32 cellular contexts compared by ENCODE assay signal in genomic region chr9:129399301-129399990, GRCh38.
A peak's percentile ranks its signal among the peaks of the same experiment; 100 is the strongest.
DNase-seq lines count a peak whose midpoint lies in the region; ATAC-seq, FAIRE-seq and TF ChIP-seq lines count a peak whose summit lies in the region.
"Had no signal": no experiment of that assay in that cellular context is flagged by ENCODE, and none has a peak within 500 bp of the region (broad histone marks: within the 10 kb centered on the region; RNA-seq: fewer than 3 reads in every experiment).

No MANE protein-coding gene starts in this region.

- H3K4me1 Mint-ChIP-seq in activated naive CD4-positive, alpha-beta T cell treated with anti-CD3 and anti-CD28 coated beads, Interleukin-2, amount 50 U/mL, for 24 hours: no peaks in the 10 kb centered on the region
- H3K4me1 Mint-ChIP-seq in naive thymus-derived CD8-positive, alpha-beta T cell: peaks cover 3 to 23% (median 9%) of the 10 kb centered on the region in 4 donors

- H4K91ac ChIP-seq in H1 (replicated peaks; ENCODE audit: insufficient read length, low read length): no peak overlapping the region

- no peak overlapping the region for H3K4me2 ChIP-seq in H1 (ENCODE audit: insufficient read depth in 1 of 2, low read depth in 2 of 2, low read length in 2 of 2)
- H3K4me2 ChIP-seq: smooth muscle cell had no signal

- H3K4me3 Mint-ChIP-seq in activated naive CD4-positive, alpha-beta T cell treated with anti-CD3 and anti-CD28 coated beads, Interleukin-2, amount 50 U/mL, for 24 hours: no peak overlapping the region
- H3K4me3 Mint-ChIP-seq in naive thymus-derived CD8-positive, alpha-beta T cell: no peak overlapping the region
- H3K4me3 Mint-ChIP-seq: activated CD4-positive, alpha-beta T cell treated with anti-CD3 and anti-CD28 coated beads for 36 hours; activated T-cell treated with anti-CD3 and anti-CD28 coated beads, Interleukin-2, amount 50 U/mL, for 72 hours; effector memory CD8-positive, alpha-beta T cell; T-cell had no signal

- H3K79me2 ChIP-seq in H1 (ENCODE audit: control insufficient read depth in 1 of 2, insufficient read depth in 2 of 2, low read length in 2 of 2): no peaks in the 10 kb centered on the region

- no peak overlapping the region for H3K9ac ChIP-seq in H1 (replicated peaks in 1 of 4; ENCODE audit: extremely low read depth in 1 of 4, low read depth in 3 of 4, low read length in 3 of 4)
- H3K9ac ChIP-seq: GM23248 had no signal

- ATAC-seq in naive thymus-derived CD8-positive, alpha-beta T cell: no peak
- ATAC-seq in upper lobe of right lung (no peak), GM18907 (IDR thresholded peaks at IDR 0.05; ENCODE audit: unreplicated experiment) (no peak)
- ATAC-seq: activated CD4-positive, alpha-beta T cell treated with anti-CD3 and anti-CD28 coated beads for 36 hours; activated T-cell treated with anti-CD3 and anti-CD28 coated beads, Interleukin-2, amount 50 U/mL, for 72 hours; effector memory CD8-positive, alpha-beta T cell; gastroesophageal sphincter; T-cell had no signal

- TF ChIP-seq RAD21 in H1 (IDR thresholded peaks at IDR 0.05 in 1 of 2, conservative IDR thresholded peaks at IDR 0.05 in 1 of 2; ENCODE audit: low read depth in 2 of 2, low read length in 2 of 2): no peak

- H3K14ac ChIP-seq in H1 (ENCODE audit: insufficient read length): no peak overlapping the region

- H3K27me3 ChIP-seq in H1 (replicated peaks in 1 of 4; ENCODE audit: control insufficient read depth in 3 of 4, extremely low read depth in 1 of 4, insufficient read depth in 3 of 4, low read length in 3 of 4): peaks cover 0 to 3% (median 0%) of the 10 kb centered on the region in 4 experiments; a peak in 1 of 7 replicates
- no peaks in the 10 kb centered on the region for H3K27me3 ChIP-seq in upper lobe of right lung
- H3K27me3 ChIP-seq: gastroesophageal sphincter had no signal

- H3K9me3 ChIP-seq in H1 (ENCODE audit: insufficient read depth in 2 of 2, low read depth in 1 of 2, low read length in 1 of 2): no peaks in the 10 kb centered on the region
- no peaks in the 10 kb centered on the region for H3K9me3 ChIP-seq in upper lobe of right lung
- H3K9me3 ChIP-seq: Caco-2, gastroesophageal sphincter, thoracic aorta had no signal

- no peak overlapping the region for H2AFZ ChIP-seq in H1 (ENCODE audit: low read length)
- H2AFZ ChIP-seq: GM23248 had no signal

- H4K5ac ChIP-seq in H1 (ENCODE audit: insufficient read length, low read depth, low read length): no peak overlapping the region

- TF ChIP-seq EP300 in H1 (IDR thresholded peaks at IDR 0.05; ENCODE audit: borderline replicate concordance in 1 of 2, low read depth in 2 of 2, low read length in 2 of 2): no peak

- no peak overlapping the region for H3K23ac ChIP-seq in H1 (ENCODE audit: insufficient read length)

- no peaks in the 10 kb centered on the region for H3K27me3 Mint-ChIP-seq in activated naive CD4-positive, alpha-beta T cell treated with anti-CD3 and anti-CD28 coated beads, Interleukin-2, amount 50 U/mL, for 24 hours
- no peaks in the 10 kb centered on the region for H3K27me3 Mint-ChIP-seq in naive thymus-derived CD8-positive, alpha-beta T cell
- H3K27me3 Mint-ChIP-seq: activated CD4-positive, alpha-beta T cell treated with anti-CD3 and anti-CD28 coated beads for 36 hours; T-cell had no signal

- TF ChIP-seq POLR2A in H1 (IDR thresholded peaks at IDR 0.05; ENCODE audit: control extremely low read depth in 1 of 2, low read depth in 2 of 2, low read length in 2 of 2): no peak

- H2BK15ac ChIP-seq in H1 (ENCODE audit: low read length): peak overlapping the region; percentile 77; the same call in 1 of the 2 replicates

- H3K23me2 ChIP-seq in H1 (ENCODE audit: low read depth, low read length): peaks cover 29% of the 10 kb centered on the region; the same call in 1 of the 2 replicates

- DNase-seq in activated naive CD4-positive, alpha-beta T cell (lab: John Stamatoyannopoulos, UW): no peak
- no peak for DNase-seq in H1 (ENCODE audit: low read depth in 1 of 2, low spot score in 2 of 2)
- no peak for DNase-seq in naive thymus-derived CD8-positive, alpha-beta T cell
- peak; percentile 48 for DNase-seq in upper lobe of right lung
- no peak for DNase-seq in NCI-H2081 treated with DMSO at 0.1 percent for 48 hours (lab: John Stamatoyannopoulos, UW)
- DNase-seq in GM13977 (ENCODE audit: low spot score): no peak
- DNase-seq: 8988T; activated CD4-positive, alpha-beta T cell treated with anti-CD3 and anti-CD28 coated beads for 36 hours; activated naive CD4-positive, alpha-beta T cell treated with anti-CD3 and anti-CD28 coated beads, Interleukin-2, amount 50 U/mL, for 16 hours; activated T-cell treated with anti-CD3 and anti-CD28 coated beads, Interleukin-2, amount 50 U/mL, for 72 hours; DMS79 treated with DMSO at 0.1 percent for 48 hours; effector memory CD8-positive, alpha-beta T cell; GM23248; Karpas-422; kidney glomerular epithelial cell; midbrain; NCI-H1092; NCI-H1930; NCI-H2227 treated with DMSO at 0.1 percent for 48 hours; NCI-H748 treated with DMSO at 0.1 percent for 48 hours; OCI-M1; SHP77; stimulated activated CD4-positive, alpha-beta T cell treated with anti-CD3 and anti-CD28 coated beads, Interleukin-4, amount 100 ng/mL, for 1 hour; stimulated activated naive CD4-positive, alpha-beta T cell treated with Interleukin-2 at 50 U/mL for 16 hours; T-cell had no signal

- no peak overlapping the region for H2BK12ac ChIP-seq in H1 (ENCODE audit: low read depth, low read length)

- no peak overlapping the region for H3K4ac ChIP-seq in H1 (replicated peaks; ENCODE audit: insufficient read length, low read depth, low read length)

- no peak for FAIRE-seq in H1 (lab: Jason Lieb, UNC)
- FAIRE-seq: astrocyte had no signal

- no peak overlapping the region for H3K18ac ChIP-seq in H1 (ENCODE audit: extremely low read depth, low read length)

- POLR2A ChIA-PET in H1 (lab: Charles Lee; ENCODE audit: partially characterized antibody): interaction anchor here (0.7 to 1.6 kb wide), 4 partner anchors 10 to 58 kb away, joined by 3 to 4 read pairs (median 3); no protein-coding TSS in a partner anchor
- POLR2A ChIA-PET in naive thymus-derived CD8-positive, alpha-beta T cell (lab: Charles Lee): interaction anchor here (0.6 to 0.8 kb wide), 2 partner anchors 25 to 59 kb away, joined by 3 read pairs; no protein-coding TSS in a partner anchor

- WGBS in H1 (ENCODE audit: extremely low coverage in 1 of 2, insufficient coverage in 1 of 2, insufficient read length in 1 of 2, insufficient replicate concordance in 2 of 2, low coverage in 1 of 2, low lambda C conversion rate in 2 of 2, missing lambda C conversion rate in 1 of 2), 2 experiments: 80% methylated on average over 18 of the region's 18 CpGs; no CpG with 5 or more reads in 1 of the 2 experiments

- H3K4me3 ChIP-seq in H1 (ENCODE audit: extremely low read depth in 1 of 4, insufficient read depth in 2 of 4, low read depth in 3 of 4, low read length in 4 of 4) (no peak overlapping the region), upper lobe of right lung (no peak overlapping the region)
- H3K4me3 ChIP-seq: gastroesophageal sphincter, GM23248, smooth muscle cell, thoracic aorta had no signal

- no peak overlapping the region for H2AK5ac ChIP-seq in H1 (ENCODE audit: low read depth, low read length)

- in situ Hi-C loops in GM13977 (cut with MboI; ENCODE audit: low pct_unique_long_range_greater_than_20kb, low sequenced_read_pairs, unreplicated experiment): no loop called here

- H3K27ac ChIP-seq in H1 (ENCODE audit: low read depth, low read length): no peak overlapping the region
- H3K27ac ChIP-seq in upper lobe of right lung: no peak overlapping the region
- H3K27ac ChIP-seq: gastroesophageal sphincter, GM23248, thoracic aorta had no signal

- H3K36me3 ChIP-seq in H1 (ENCODE audit: control insufficient read depth in 2 of 4, insufficient read depth in 4 of 4, low read length in 3 of 4) (no peaks in the 10 kb centered on the region), upper lobe of right lung (no peaks in the 10 kb centered on the region)
- H3K36me3 ChIP-seq: gastroesophageal sphincter, thoracic aorta had no signal

- no peak overlapping the region for H2BK120ac ChIP-seq in H1 (replicated peaks; ENCODE audit: low read depth, low read length)

- H3K79me1 ChIP-seq in H1 (ENCODE audit: low read depth, low read length): no peaks in the 10 kb centered on the region

- H3K27ac Mint-ChIP-seq in activated naive CD4-positive, alpha-beta T cell treated with anti-CD3 and anti-CD28 coated beads, Interleukin-2, amount 50 U/mL, for 24 hours: peak overlapping the region; percentile 52
- peak overlapping the region in 6 of 10 donors; percentile 29 to 85 (median 61) for H3K27ac Mint-ChIP-seq in naive thymus-derived CD8-positive, alpha-beta T cell
- H3K27ac Mint-ChIP-seq: activated CD4-positive, alpha-beta T cell treated with anti-CD3 and anti-CD28 coated beads for 36 hours; activated T-cell treated with anti-CD3 and anti-CD28 coated beads, Interleukin-2, amount 50 U/mL, for 72 hours; effector memory CD8-positive, alpha-beta T cell had no signal

- peak overlapping the region; percentile 26; the same call in 1 of the 2 replicates for H2BK5ac ChIP-seq in H1 (ENCODE audit: low read depth, low read length)

- H4K8ac ChIP-seq in H1 (ENCODE audit: extremely low read depth, insufficient read depth, low read length): no peak overlapping the region

- no peaks in the 10 kb centered on the region for H3K9me3 Mint-ChIP-seq in activated naive CD4-positive, alpha-beta T cell treated with anti-CD3 and anti-CD28 coated beads, Interleukin-2, amount 50 U/mL, for 24 hours
- no peaks in the 10 kb centered on the region for H3K9me3 Mint-ChIP-seq in naive thymus-derived CD8-positive, alpha-beta T cell
- H3K9me3 Mint-ChIP-seq: activated T-cell treated with anti-CD3 and anti-CD28 coated beads, Interleukin-2, amount 50 U/mL, for 72 hours; effector memory CD8-positive, alpha-beta T cell; T-cell had no signal

- H3K36me3 Mint-ChIP-seq in activated naive CD4-positive, alpha-beta T cell treated with anti-CD3 and anti-CD28 coated beads, Interleukin-2, amount 50 U/mL, for 24 hours: no peaks in the 10 kb centered on the region
- H3K36me3 Mint-ChIP-seq in naive thymus-derived CD8-positive, alpha-beta T cell: no peaks in the 10 kb centered on the region
- H3K36me3 Mint-ChIP-seq: T-cell had no signal

- CTCF ChIA-PET in H1 (lab: Charles Lee; ENCODE audit: partially characterized antibody): interaction anchor here (0.9 to 1.3 kb wide), 4 partner anchors 17 to 268 kb away, joined by 3 read pairs; no protein-coding TSS in a partner anchor

- H3K4me1 ChIP-seq in H1 (replicated peaks in 1 of 4; ENCODE audit: control insufficient read depth in 3 of 4, insufficient read depth in 4 of 4, low read length in 3 of 4) (peaks cover 2 to 37% (median 13%) of the 10 kb centered on the region in 4 experiments), upper lobe of right lung (no peaks in the 10 kb centered on the region)

- intact Hi-C loops in upper lobe of right lung (cut with DNase I): no loop called here

- H2BK20ac ChIP-seq in H1 (ENCODE audit: low read length): no peak overlapping the region

- H3K56ac ChIP-seq in H1 (replicated peaks; ENCODE audit: insufficient read length, low read depth, low read length): no peak overlapping the region

- TF ChIP-seq CTCF in H1 (IDR thresholded peaks at IDR 0.05; ENCODE audit: control extremely low read depth in 1 of 3, insufficient read depth in 1 of 3, low read depth in 1 of 3, low read length in 3 of 3) (no peak), upper lobe of right lung (IDR thresholded peaks at IDR 0.05) (no peak), GM13977 (IDR thresholded peaks at IDR 0.05; ENCODE audit: extremely low read depth, insufficient read depth, missing control alignments) (no peak)

- peaks cover 0 to 2% of the 10 kb centered on the region in 2 experiments for H4K20me1 ChIP-seq in H1 (replicated peaks in 1 of 2; ENCODE audit: control insufficient read depth in 1 of 2, insufficient read depth in 2 of 2, low read length in 2 of 2)
